In the genomic region with DNA sequence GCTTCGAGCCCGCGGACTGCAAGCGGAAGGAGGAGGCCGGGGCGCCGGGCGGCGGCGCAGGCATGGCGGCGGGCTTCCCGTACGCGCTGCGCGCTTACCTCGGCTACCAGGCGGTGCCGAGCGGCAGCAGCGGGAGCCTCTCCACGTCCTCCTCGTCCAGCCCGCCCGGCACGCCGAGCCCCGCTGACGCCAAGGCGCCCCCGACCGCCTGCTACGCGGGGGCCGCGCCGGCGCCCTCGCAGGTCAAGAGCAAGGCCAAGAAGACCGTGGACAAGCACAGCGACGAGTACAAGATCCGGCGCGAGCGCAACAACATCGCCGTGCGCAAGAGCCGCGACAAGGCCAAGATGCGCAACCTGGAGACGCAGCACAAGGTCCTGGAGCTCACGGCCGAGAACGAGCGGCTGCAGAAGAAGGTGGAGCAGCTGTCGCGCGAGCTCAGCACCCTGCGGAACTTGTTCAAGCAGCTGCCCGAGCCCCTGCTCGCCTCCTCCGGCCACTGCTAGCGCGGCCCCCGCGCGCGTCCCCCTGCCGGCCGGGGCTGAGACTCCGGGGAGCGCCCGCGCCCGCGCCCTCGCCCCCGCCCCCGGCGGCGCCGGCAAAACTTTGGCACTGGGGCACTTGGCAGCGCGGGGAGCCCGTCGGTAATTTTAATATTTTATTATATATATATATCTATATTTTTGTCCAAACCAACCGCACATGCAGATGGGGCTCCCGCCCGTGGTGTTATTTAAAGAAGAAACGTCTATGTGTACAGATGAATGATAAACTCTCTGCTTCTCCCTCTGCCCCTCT, we compare ENCODE assay signal across 1 cellular context.
A peak's percentile ranks its signal among the peaks of the same experiment; 100 is the strongest.
TF ChIP-seq lines count a peak whose summit lies in the region.

No MANE protein-coding gene starts in this region.

TF ChIP-seq in HepG2, 621 proteins besides CTCF, POLR2A, EP300 and RAD21 (continued from another document and continues in another):
- TF ChIP-seq, protein P1, sequence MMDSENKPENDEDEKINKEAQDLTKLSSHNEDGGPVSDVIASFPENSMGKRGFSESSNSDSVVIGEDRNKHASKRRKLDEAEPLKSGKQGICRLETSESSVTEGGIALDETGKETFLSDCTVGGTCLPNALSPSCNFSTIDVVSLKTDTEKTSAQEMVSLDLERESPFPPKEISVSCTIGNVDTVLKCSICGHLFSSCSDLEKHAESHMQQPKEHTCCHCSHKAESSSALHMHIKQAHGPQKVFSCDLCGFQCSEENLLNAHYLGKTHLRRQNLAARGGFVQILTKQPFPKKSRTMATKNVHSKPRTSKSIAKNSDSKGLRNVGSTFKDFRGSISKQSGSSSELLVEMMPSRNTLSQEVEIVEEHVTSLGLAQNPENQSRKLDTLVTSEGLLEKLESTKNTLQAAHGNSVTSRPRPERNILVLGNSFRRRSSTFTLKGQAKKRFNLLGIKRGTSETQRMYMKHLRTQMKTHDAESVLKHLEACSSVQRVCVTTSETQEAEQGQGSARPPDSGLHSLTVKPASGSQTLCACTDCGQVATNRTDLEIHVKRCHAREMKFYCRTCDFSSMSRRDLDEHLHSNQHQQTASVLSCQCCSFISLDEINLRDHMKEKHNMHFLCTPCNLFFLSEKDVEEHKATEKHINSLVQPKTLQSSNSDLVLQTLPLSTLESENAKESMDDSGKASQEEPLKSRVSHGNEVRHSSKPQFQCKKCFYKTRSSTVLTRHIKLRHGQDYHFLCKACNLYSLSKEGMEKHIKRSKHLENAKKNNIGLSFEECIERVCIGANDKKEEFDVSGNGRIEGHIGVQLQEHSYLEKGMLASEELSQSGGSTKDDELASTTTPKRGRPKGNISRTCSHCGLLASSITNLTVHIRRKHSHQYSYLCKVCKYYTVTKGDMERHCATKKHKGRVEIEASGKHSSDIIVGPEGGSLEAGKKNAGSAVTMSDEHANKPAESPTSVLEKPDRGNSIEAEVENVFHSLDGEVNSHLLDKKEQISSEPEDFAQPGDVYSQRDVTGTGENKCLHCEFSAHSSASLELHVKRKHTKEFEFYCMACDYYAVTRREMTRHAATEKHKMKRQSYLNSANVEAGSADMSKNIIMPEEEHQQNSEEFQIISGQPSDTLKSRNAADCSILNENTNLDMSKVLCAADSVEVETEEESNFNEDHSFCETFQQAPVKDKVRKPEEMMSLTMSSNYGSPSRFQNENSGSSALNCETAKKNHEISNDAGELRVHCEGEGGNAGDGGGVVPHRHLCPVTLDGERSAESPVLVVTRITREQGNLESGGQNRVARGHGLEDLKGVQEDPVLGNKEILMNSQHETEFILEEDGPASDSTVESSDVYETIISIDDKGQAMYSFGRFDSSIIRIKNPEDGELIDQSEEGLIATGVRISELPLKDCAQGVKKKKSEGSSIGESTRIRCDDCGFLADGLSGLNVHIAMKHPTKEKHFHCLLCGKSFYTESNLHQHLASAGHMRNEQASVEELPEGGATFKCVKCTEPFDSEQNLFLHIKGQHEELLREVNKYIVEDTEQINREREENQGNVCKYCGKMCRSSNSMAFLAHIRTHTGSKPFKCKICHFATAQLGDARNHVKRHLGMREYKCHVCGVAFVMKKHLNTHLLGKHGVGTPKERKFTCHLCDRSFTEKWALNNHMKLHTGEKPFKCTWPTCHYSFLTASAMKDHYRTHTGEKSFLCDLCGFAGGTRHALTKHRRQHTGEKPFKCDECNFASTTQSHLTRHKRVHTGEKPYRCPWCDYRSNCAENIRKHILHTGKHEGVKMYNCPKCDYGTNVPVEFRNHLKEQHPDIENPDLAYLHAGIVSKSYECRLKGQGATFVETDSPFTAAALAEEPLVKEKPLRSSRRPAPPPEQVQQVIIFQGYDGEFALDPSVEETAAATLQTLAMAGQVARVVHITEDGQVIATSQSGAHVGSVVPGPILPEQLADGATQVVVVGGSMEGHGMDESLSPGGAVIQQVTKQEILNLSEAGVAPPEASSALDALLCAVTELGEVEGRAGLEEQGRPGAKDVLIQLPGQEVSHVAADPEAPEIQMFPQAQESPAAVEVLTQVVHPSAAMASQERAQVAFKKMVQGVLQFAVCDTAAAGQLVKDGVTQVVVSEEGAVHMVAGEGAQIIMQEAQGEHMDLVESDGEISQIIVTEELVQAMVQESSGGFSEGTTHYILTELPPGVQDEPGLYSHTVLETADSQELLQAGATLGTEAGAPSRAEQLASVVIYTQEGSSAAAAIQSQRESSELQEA (CRISPR knock-in tag; IDR thresholded peaks at IDR 0.05; ENCODE audit: not compliant biosample characterization) = peak; percentile 60
- TF ChIP-seq, protein P2, sequence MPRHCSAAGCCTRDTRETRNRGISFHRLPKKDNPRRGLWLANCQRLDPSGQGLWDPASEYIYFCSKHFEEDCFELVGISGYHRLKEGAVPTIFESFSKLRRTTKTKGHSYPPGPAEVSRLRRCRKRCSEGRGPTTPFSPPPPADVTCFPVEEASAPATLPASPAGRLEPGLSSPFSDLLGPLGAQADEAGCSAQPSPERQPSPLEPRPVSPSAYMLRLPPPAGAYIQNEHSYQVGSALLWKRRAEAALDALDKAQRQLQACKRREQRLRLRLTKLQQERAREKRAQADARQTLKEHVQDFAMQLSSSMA (CRISPR knock-in tag; IDR thresholded peaks at IDR 0.05) = no peak
- TF ChIP-seq, protein P3, sequence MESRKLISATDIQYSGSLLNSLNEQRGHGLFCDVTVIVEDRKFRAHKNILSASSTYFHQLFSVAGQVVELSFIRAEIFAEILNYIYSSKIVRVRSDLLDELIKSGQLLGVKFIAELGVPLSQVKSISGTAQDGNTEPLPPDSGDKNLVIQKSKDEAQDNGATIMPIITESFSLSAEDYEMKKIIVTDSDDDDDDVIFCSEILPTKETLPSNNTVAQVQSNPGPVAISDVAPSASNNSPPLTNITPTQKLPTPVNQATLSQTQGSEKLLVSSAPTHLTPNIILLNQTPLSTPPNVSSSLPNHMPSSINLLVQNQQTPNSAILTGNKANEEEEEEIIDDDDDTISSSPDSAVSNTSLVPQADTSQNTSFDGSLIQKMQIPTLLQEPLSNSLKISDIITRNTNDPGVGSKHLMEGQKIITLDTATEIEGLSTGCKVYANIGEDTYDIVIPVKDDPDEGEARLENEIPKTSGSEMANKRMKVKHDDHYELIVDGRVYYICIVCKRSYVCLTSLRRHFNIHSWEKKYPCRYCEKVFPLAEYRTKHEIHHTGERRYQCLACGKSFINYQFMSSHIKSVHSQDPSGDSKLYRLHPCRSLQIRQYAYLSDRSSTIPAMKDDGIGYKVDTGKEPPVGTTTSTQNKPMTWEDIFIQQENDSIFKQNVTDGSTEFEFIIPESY (CRISPR knock-in tag; IDR thresholded peaks at IDR 0.05) = peak; percentile 38; the same call in 1 of the 2 replicates
- TF ChIP-seq ZNF441 (CRISPR knock-in tag; IDR thresholded peaks at IDR 0.05; ENCODE audit: borderline replicate concordance) (0 out of 2 replicates have a peak, but pooled peaks have one; percentile 33), ZNF766 (CRISPR knock-in tag; IDR thresholded peaks at IDR 0.05; ENCODE audit: borderline replicate concordance) (peak; percentile 84; the same call in 1 of the 2 replicates), FOXA1 (IDR thresholded peaks at IDR 0.05) (no peak), FOXA1 (CRISPR knock-in tag; IDR thresholded peaks at IDR 0.05) (peak; percentile 68), FIP1L1 (IDR thresholded peaks at IDR 0.05; ENCODE audit: borderline replicate concordance, insufficient read depth, low read depth, low read length) (no peak), CC2D1A (CRISPR knock-in tag; IDR thresholded peaks at IDR 0.05) (no peak), ZNF678 (CRISPR knock-in tag; IDR thresholded peaks at IDR 0.05) (peak; percentile 70; the same call in 1 of the 2 replicates), ZBTB20 (CRISPR knock-in tag; IDR thresholded peaks at IDR 0.05; ENCODE audit: borderline replicate concordance, low read depth) (peak; percentile 47; the same call in 1 of the 2 replicates), ZNF20 (CRISPR knock-in tag; IDR thresholded peaks at IDR 0.05) (no peak), HMG20A (CRISPR knock-in tag; IDR thresholded peaks at IDR 0.05; ENCODE audit: borderline replicate concordance) (no peak), SMAD1 (CRISPR knock-in tag; IDR thresholded peaks at IDR 0.05; ENCODE audit: borderline replicate concordance, low read depth) (no peak), TAF15 (IDR thresholded peaks at IDR 0.05; ENCODE audit: low read depth, low read length, poor library complexity, severe bottlenecking) (peak; percentile 76), SP140L (CRISPR knock-in tag; IDR thresholded peaks at IDR 0.05; ENCODE audit: borderline replicate concordance) (no peak), ZKSCAN8 (CRISPR knock-in tag; IDR thresholded peaks at IDR 0.05; ENCODE audit: borderline replicate concordance) (no peak), IRX3 (CRISPR knock-in tag; IDR thresholded peaks at IDR 0.05; ENCODE audit: borderline replicate concordance, low read depth) (peak; percentile 56), ZNF180 (CRISPR knock-in tag; IDR thresholded peaks at IDR 0.05; ENCODE audit: borderline replicate concordance, low read depth) (no peak), SETDB1 (CRISPR knock-in tag; IDR thresholded peaks at IDR 0.05; ENCODE audit: borderline replicate concordance) (no peak), ZNF33B (CRISPR knock-in tag; IDR thresholded peaks at IDR 0.05) (no peak), ZBTB3 (CRISPR knock-in tag; IDR thresholded peaks at IDR 0.05; ENCODE audit: borderline replicate concordance, low read depth) (no peak), SIN3A (IDR thresholded peaks at IDR 0.05; ENCODE audit: borderline replicate concordance, low read depth, low read length) (0 out of 2 replicates have a peak, but pooled peaks have one; percentile 30), SOX13 (IDR thresholded peaks at IDR 0.05) (no peak), SOX13 (CRISPR knock-in tag; conservative IDR thresholded peaks at IDR 0.05 in 1 of 2, IDR thresholded peaks at IDR 0.05 in 1 of 2) (peak in 1 of 2 experiments; percentile 24; a peak in 1 of 4 replicates), RARG (CRISPR knock-in tag; IDR thresholded peaks at IDR 0.05; ENCODE audit: low read depth) (no peak), ZNF772 (CRISPR knock-in tag; IDR thresholded peaks at IDR 0.05) (peak; percentile 76; the same call in 1 of the 2 replicates), ZNF124 (CRISPR knock-in tag; IDR thresholded peaks at IDR 0.05) (peak; percentile 62; the same call in 1 of the 2 replicates), ZNF841 (CRISPR knock-in tag; IDR thresholded peaks at IDR 0.05; ENCODE audit: borderline replicate concordance) (no peak), TCF7 (IDR thresholded peaks at IDR 0.05; ENCODE audit: low read depth) (no peak), EZH2 (conservative IDR thresholded peaks at IDR 0.05; ENCODE audit: low read depth, low read length) (no peak)
- TF ChIP-seq, protein P4, sequence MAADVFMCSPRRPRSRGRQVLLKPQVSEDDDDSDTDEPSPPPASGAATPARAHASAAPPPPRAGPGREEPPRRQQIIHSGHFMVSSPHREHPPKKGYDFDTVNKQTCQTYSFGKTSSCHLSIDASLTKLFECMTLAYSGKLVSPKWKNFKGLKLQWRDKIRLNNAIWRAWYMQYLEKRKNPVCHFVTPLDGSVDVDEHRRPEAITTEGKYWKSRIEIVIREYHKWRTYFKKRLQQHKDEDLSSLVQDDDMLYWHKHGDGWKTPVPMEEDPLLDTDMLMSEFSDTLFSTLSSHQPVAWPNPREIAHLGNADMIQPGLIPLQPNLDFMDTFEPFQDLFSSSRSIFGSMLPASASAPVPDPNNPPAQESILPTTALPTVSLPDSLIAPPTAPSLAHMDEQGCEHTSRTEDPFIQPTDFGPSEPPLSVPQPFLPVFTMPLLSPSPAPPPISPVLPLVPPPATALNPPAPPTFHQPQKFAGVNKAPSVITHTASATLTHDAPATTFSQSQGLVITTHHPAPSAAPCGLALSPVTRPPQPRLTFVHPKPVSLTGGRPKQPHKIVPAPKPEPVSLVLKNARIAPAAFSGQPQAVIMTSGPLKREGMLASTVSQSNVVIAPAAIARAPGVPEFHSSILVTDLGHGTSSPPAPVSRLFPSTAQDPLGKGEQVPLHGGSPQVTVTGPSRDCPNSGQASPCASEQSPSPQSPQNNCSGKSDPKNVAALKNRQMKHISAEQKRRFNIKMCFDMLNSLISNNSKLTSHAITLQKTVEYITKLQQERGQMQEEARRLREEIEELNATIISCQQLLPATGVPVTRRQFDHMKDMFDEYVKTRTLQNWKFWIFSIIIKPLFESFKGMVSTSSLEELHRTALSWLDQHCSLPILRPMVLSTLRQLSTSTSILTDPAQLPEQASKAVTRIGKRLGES (CRISPR knock-in tag; IDR thresholded peaks at IDR 0.05; ENCODE audit: borderline replicate concordance) = no peak
- TF ChIP-seq, protein P5, sequence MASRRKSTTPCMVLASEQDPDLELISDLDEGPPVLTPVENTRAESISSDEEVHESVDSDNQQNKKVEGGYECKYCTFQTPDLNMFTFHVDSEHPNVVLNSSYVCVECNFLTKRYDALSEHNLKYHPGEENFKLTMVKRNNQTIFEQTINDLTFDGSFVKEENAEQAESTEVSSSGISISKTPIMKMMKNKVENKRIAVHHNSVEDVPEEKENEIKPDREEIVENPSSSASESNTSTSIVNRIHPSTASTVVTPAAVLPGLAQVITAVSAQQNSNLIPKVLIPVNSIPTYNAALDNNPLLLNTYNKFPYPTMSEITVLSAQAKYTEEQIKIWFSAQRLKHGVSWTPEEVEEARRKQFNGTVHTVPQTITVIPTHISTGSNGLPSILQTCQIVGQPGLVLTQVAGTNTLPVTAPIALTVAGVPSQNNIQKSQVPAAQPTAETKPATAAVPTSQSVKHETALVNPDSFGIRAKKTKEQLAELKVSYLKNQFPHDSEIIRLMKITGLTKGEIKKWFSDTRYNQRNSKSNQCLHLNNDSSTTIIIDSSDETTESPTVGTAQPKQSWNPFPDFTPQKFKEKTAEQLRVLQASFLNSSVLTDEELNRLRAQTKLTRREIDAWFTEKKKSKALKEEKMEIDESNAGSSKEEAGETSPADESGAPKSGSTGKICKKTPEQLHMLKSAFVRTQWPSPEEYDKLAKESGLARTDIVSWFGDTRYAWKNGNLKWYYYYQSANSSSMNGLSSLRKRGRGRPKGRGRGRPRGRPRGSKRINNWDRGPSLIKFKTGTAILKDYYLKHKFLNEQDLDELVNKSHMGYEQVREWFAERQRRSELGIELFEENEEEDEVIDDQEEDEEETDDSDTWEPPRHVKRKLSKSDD (CRISPR knock-in tag; IDR thresholded peaks at IDR 0.05; ENCODE audit: low read depth) = peak; percentile 32; the same call in 1 of the 2 replicates
- TF ChIP-seq, protein P6, sequence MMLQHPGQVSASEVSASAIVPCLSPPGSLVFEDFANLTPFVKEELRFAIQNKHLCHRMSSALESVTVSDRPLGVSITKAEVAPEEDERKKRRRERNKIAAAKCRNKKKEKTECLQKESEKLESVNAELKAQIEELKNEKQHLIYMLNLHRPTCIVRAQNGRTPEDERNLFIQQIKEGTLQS (CRISPR knock-in tag; IDR thresholded peaks at IDR 0.05) = no peak
- TF ChIP-seq, protein P7, sequence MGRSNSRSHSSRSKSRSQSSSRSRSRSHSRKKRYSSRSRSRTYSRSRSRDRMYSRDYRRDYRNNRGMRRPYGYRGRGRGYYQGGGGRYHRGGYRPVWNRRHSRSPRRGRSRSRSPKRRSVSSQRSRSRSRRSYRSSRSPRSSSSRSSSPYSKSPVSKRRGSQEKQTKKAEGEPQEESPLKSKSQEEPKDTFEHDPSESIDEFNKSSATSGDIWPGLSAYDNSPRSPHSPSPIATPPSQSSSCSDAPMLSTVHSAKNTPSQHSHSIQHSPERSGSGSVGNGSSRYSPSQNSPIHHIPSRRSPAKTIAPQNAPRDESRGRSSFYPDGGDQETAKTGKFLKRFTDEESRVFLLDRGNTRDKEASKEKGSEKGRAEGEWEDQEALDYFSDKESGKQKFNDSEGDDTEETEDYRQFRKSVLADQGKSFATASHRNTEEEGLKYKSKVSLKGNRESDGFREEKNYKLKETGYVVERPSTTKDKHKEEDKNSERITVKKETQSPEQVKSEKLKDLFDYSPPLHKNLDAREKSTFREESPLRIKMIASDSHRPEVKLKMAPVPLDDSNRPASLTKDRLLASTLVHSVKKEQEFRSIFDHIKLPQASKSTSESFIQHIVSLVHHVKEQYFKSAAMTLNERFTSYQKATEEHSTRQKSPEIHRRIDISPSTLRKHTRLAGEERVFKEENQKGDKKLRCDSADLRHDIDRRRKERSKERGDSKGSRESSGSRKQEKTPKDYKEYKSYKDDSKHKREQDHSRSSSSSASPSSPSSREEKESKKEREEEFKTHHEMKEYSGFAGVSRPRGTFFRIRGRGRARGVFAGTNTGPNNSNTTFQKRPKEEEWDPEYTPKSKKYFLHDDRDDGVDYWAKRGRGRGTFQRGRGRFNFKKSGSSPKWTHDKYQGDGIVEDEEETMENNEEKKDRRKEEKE (IDR thresholded peaks at IDR 0.05) = no peak
